Comparison of ENCODE assay signal across 8 cellular contexts in genomic region chr10:97498076-97498840, GRCh38. TPM values are rescaled to one million over a fixed set of nuclear protein-coding genes. Genes with fewer than 3 reads are reported as not detected.
DNase-seq lines count a peak whose midpoint lies in the region; ATAC-seq and TF ChIP-seq lines count a peak whose summit lies in the region.

TSS of gene MMS19 (minus strand) at chr10:97498422. CDS start at chr10:97498384, 38 bp downstream.

- H3K9ac ChIP-seq in liver (ENCODE audit: low read depth in 1 of 2, low read length in 2 of 2) = peak within 1 kb of the TSS; percentile 81 to 88

- DNase-seq in C1 segment of cervical spinal cord (lab: John Stamatoyannopoulos, UW) = peak; percentile 93 to 100 (median 99)
- peak; percentile 97 for DNase-seq in NCI-H748 treated with DMSO at 0.1 percent for 48 hours (lab: John Stamatoyannopoulos, UW)
- DNase-seq in activated CD4-positive, alpha-beta T cell treated with anti-CD3 and anti-CD28 coated beads, Interleukin-2, amount 50 U/mL, for 24 hours (ENCODE audit: low read depth in 1 of 2, low spot score in 1 of 2) = peak; percentile 99
- DNase-seq in stimulated activated CD4-positive, alpha-beta T cell treated with anti-CD3 and anti-CD28 coated beads, Interleukin-4, amount 100 ng/mL, for 24 hours = peak; percentile 100

- peaks cover 0 to 22% (median 15%) of the 10 kb centered on the region in 4 donors for H3K4me1 ChIP-seq in liver (ENCODE audit: control insufficient read depth in 4 of 4, insufficient read depth in 4 of 4, low read length in 3 of 4)

- H3K36me3 Mint-ChIP-seq in dendritic cell treated with granulocyte-macrophage colony-stimulating factor and Interleukin-4, amounts not matched to agents 40 ng/mL and 50 ng/mL, for 4 days (ENCODE audit: low read depth) = peaks cover 22% of the 10 kb centered on the region

- H3K4me3 Mint-ChIP-seq in dendritic cell treated with granulocyte-macrophage colony-stimulating factor and Interleukin-4, amounts not matched to agents 40 ng/mL and 50 ng/mL, for 4 days = peak within 1 kb of the TSS; percentile 98

- peaks cover 55% of the 10 kb centered on the region for H3K4me1 Mint-ChIP-seq in dendritic cell treated with granulocyte-macrophage colony-stimulating factor and Interleukin-4, amounts not matched to agents 40 ng/mL and 50 ng/mL, for 4 days (ENCODE audit: low read depth)

- TF ChIP-seq RAD21 in liver (IDR thresholded peaks at IDR 0.05) = no peak

- H3K36me3 ChIP-seq in liver (ENCODE audit: control insufficient read depth in 4 of 4, insufficient read depth in 3 of 4, low read depth in 1 of 4, low read length in 3 of 4) = no peaks in the 10 kb centered on the region

- no peaks in the 10 kb centered on the region for H3K9me3 ChIP-seq in liver (ENCODE audit: control insufficient read depth in 4 of 4, low read length in 3 of 4)

- WGBS in liver = under 1% methylated on average over 73 of the region's 73 CpGs

- intact Hi-C loops in dendritic cell treated with granulocyte-macrophage colony-stimulating factor and Interleukin-4, amounts not matched to agents 40 ng/mL and 50 ng/mL, for 4 days (cut with micrococcal nuclease) = loop anchor here (5.0 to 10.0 kb wide), 5 partner anchors 44 to 147 kb away; partner anchors contain the start of genes EXOSC1, PGAM1, PI4K2A and RRP12

- peak within 1 kb of the TSS; percentile 78 to 94 (median 93) for H3K4me3 ChIP-seq in liver (ENCODE audit: low read depth in 1 of 3, low read length in 3 of 3)

- H3K9me3 Mint-ChIP-seq in dendritic cell treated with granulocyte-macrophage colony-stimulating factor and Interleukin-4, amounts not matched to agents 40 ng/mL and 50 ng/mL, for 4 days = no peaks in the 10 kb centered on the region

- peak; percentile 88 for ATAC-seq in GM19372 (IDR thresholded peaks at IDR 0.05; ENCODE audit: low read depth, unreplicated experiment)
- ATAC-seq in HG03558 (IDR thresholded peaks at IDR 0.05; ENCODE audit: extremely low read depth, unreplicated experiment) = peak; percentile 74

- peaks cover 3% of the 10 kb centered on the region for H3K27me3 Mint-ChIP-seq in dendritic cell treated with granulocyte-macrophage colony-stimulating factor and Interleukin-4, amounts not matched to agents 40 ng/mL and 50 ng/mL, for 4 days

- TF ChIP-seq CTCF in liver (IDR thresholded peaks at IDR 0.05; ENCODE audit: low read depth, low read length, missing input control) = peak; percentile 5

- H3K27ac Mint-ChIP-seq in dendritic cell treated with granulocyte-macrophage colony-stimulating factor and Interleukin-4, amounts not matched to agents 40 ng/mL and 50 ng/mL, for 4 days = peak within 1 kb of the TSS; percentile 99

- H3K27ac ChIP-seq in liver (ENCODE audit: low read depth in 1 of 2, low read length in 2 of 2) = peak within 1 kb of the TSS; percentile 89 to 94

- H3K27me3 ChIP-seq in liver (ENCODE audit: control insufficient read depth in 4 of 4, insufficient read depth in 4 of 4, low read length in 3 of 4) = no peaks in the 10 kb centered on the region

TF ChIP-seq in liver, 16 proteins besides CTCF, POLR2A, EP300 and RAD21:
- peak; percentile 65 for TF ChIP-seq REST (IDR thresholded peaks at IDR 0.05)
- TF ChIP-seq, protein P1, sequence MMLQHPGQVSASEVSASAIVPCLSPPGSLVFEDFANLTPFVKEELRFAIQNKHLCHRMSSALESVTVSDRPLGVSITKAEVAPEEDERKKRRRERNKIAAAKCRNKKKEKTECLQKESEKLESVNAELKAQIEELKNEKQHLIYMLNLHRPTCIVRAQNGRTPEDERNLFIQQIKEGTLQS (IDR thresholded peaks at IDR 0.05) = no peak
- no peak for TF ChIP-seq MAX (IDR thresholded peaks at IDR 0.05)
- no peak for TF ChIP-seq NR2F2 (IDR thresholded peaks at IDR 0.05)
- no peak for TF ChIP-seq TAF1 (conservative IDR thresholded peaks at IDR 0.05)
- TF ChIP-seq EGR1 (IDR thresholded peaks at IDR 0.05; ENCODE audit: low read depth in 2 of 2) = no peak
- peak in 1 of 2 donors; percentile 6 for TF ChIP-seq HNF4A (conservative IDR thresholded peaks at IDR 0.05)
- TF ChIP-seq FOXA2 (IDR thresholded peaks at IDR 0.05) = no peak
- no peak for TF ChIP-seq HNF4G (IDR thresholded peaks at IDR 0.05)
- no peak for TF ChIP-seq GABPA (IDR thresholded peaks at IDR 0.05 in 1 of 2, conservative IDR thresholded peaks at IDR 0.05 in 1 of 2)
- TF ChIP-seq FOXA1 (IDR thresholded peaks at IDR 0.05) = no peak
- peak; percentile 81 for TF ChIP-seq SP1 (IDR thresholded peaks at IDR 0.05)
- TF ChIP-seq JUND (IDR thresholded peaks at IDR 0.05) = no peak
- TF ChIP-seq RXRA (IDR thresholded peaks at IDR 0.05) = peak in 1 of 2 donors; percentile 18
- TF ChIP-seq YY1 (IDR thresholded peaks at IDR 0.05) = peak; percentile 97
- no peak for TF ChIP-seq ZBTB33 (IDR thresholded peaks at IDR 0.05)
TF ChIP-seq in liver: peak in this region for 5.

RNA-seq across cellular contexts. Expression of gene MMS19, which starts in this region (rescaled TPM):
- 10 to 100 TPM; 28.9 to 29.1 TPM for total RNA-seq in liver
- polyA plus RNA-seq in liver = 10 to 100 TPM; 15.0 to 19.4 TPM

Comparison
In these comparisons a context has a peak if more than half of its experiments do, and no peak if none do; other contexts are left out.
1. Peak in every context shown above with its lines: DNase-seq, ATAC-seq, H3K4me3 ChIP-seq and H3K27ac ChIP-seq.